Comparison of ENCODE assay signal across 17 cellular contexts in genomic region chr15:91897585-91898372, GRCh38. TPM values are rescaled to one million over a fixed set of nuclear protein-coding genes. Genes with fewer than 3 reads are reported as not detected.
"Had no signal": no experiment of that assay in that cellular context is flagged by ENCODE, and none has a peak within 500 bp of the region (broad histone marks: within the 10 kb centered on the region; RNA-seq: fewer than 3 reads in every experiment).

No MANE protein-coding gene starts in this region.

- DNase-seq: activated CD4-positive, alpha-beta T cell treated with anti-CD3 and anti-CD28 coated beads, Interleukin-2, amount 50 U/mL, for 1 hour; activated CD4-positive, CD25-positive, alpha-beta regulatory T cell; activated CD8-positive, alpha-beta memory T cell treated with anti-CD3 and anti-CD28 coated beads for 24 hours; activated naive CD8-positive, alpha-beta T cell treated with anti-CD3 and anti-CD28 coated beads for 36 hours; amygdala; cerebellar nuclear complex; kidney glomerular epithelial cell; midbrain; stimulated activated CD4-positive, alpha-beta T cell treated with anti-CD3 and anti-CD28 coated beads, Interleukin-2, amount 100 ng/mL, for 48 hours; upper lobe of left lung had no signal

- H3K4me3 Mint-ChIP-seq: activated naive CD8-positive, alpha-beta T cell treated with anti-CD3 and anti-CD28 coated beads for 36 hours; brain; dendritic cell treated with granulocyte-macrophage colony-stimulating factor and Interleukin-4, amounts not matched to agents 40 ng/mL and 50 ng/mL, for 4 days; neural crest cell; stimulated activated memory B cell treated with anti-CD40 and anti-IgM and Interleukin-4, amounts not matched to agents 10 μg/mL and 1 μg/mL and 100 μg/mL, for 72 hours; T-helper 2 cell treated with Interferon-gamma antibody and Interleukin-4, amounts not matched to agents 5 μg/mL and 100 μg/mL, for 36 hours had no signal

- H3K4me1 Mint-ChIP-seq: stimulated activated memory B cell treated with anti-CD40 and anti-IgM and Interleukin-4, amounts not matched to agents 10 μg/mL and 1 μg/mL and 100 μg/mL, for 72 hours had no signal

- ATAC-seq: stimulated activated memory B cell treated with anti-CD40 and anti-IgM and Interleukin-4, amounts not matched to agents 10 μg/mL and 1 μg/mL and 100 μg/mL, for 72 hours had no signal

- H3K9me3 ChIP-seq: SJSA1 had no signal

- H3K4me3 ChIP-seq: lung, SJSA1, upper lobe of left lung had no signal

- H3K36me3 Mint-ChIP-seq: stimulated activated memory B cell treated with anti-CD40 and anti-IgM and Interleukin-4, amounts not matched to agents 10 μg/mL and 1 μg/mL and 100 μg/mL, for 72 hours had no signal

- H3K27me3 ChIP-seq: SJSA1, upper lobe of left lung had no signal

- H3K4me1 ChIP-seq: SJSA1 had no signal

- H3K27ac Mint-ChIP-seq: activated naive CD8-positive, alpha-beta T cell treated with anti-CD3 and anti-CD28 coated beads for 36 hours; dendritic cell treated with granulocyte-macrophage colony-stimulating factor and Interleukin-4, amounts not matched to agents 40 ng/mL and 50 ng/mL, for 4 days; stimulated activated memory B cell treated with anti-CD40 and anti-IgM and Interleukin-4, amounts not matched to agents 10 μg/mL and 1 μg/mL and 100 μg/mL, for 72 hours; T-helper 2 cell treated with Interferon-gamma antibody and Interleukin-4, amounts not matched to agents 5 μg/mL and 100 μg/mL, for 36 hours had no signal

- H3K36me3 ChIP-seq: SJSA1, upper lobe of left lung had no signal

- H3K27me3 Mint-ChIP-seq: activated naive CD8-positive, alpha-beta T cell treated with anti-CD3 and anti-CD28 coated beads for 36 hours; brain; dendritic cell treated with granulocyte-macrophage colony-stimulating factor and Interleukin-4, amounts not matched to agents 40 ng/mL and 50 ng/mL, for 4 days; stimulated activated memory B cell treated with anti-CD40 and anti-IgM and Interleukin-4, amounts not matched to agents 10 μg/mL and 1 μg/mL and 100 μg/mL, for 72 hours had no signal

- H3K27ac ChIP-seq: SJSA1, upper lobe of left lung had no signal

RNA-seq across cellular contexts. Expression of gene SLCO3A1, which starts 44.3 kb away (rescaled TPM):
- total RNA-seq: SJSA1 had no signal
